Comparison of ENCODE assay signal across 1 cellular context in the genomic region with DNA sequence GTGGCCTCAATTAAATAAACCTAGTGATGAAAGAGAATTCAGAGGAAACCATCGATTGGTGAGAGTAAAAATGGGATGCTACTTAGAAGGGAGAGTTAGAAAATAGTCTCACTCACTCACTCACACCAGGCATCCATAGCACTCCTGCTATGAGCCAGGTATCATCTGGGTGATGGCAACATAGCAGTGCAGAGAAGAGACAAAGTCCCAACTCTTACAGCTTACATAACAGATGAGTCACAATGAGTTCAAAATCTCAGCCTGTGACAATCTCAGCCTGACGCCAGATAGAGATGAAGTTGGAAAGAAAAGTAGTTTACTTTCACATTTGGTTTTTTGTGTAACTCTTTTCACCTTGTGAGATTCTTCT.
TF ChIP-seq lines count a peak whose summit lies in the region.

No MANE protein-coding gene starts in this region.

TF ChIP-seq in HepG2, 621 proteins besides CTCF, POLR2A, EP300 and RAD21 (continued from another document and continues in another):
- TF ChIP-seq, protein P1, sequence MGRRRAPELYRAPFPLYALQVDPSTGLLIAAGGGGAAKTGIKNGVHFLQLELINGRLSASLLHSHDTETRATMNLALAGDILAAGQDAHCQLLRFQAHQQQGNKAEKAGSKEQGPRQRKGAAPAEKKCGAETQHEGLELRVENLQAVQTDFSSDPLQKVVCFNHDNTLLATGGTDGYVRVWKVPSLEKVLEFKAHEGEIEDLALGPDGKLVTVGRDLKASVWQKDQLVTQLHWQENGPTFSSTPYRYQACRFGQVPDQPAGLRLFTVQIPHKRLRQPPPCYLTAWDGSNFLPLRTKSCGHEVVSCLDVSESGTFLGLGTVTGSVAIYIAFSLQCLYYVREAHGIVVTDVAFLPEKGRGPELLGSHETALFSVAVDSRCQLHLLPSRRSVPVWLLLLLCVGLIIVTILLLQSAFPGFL (CRISPR knock-in tag; IDR thresholded peaks at IDR 0.05): no peak
- no peak for TF ChIP-seq KLF12 (CRISPR knock-in tag; IDR thresholded peaks at IDR 0.05; ENCODE audit: borderline replicate concordance)
- TF ChIP-seq, protein P2, sequence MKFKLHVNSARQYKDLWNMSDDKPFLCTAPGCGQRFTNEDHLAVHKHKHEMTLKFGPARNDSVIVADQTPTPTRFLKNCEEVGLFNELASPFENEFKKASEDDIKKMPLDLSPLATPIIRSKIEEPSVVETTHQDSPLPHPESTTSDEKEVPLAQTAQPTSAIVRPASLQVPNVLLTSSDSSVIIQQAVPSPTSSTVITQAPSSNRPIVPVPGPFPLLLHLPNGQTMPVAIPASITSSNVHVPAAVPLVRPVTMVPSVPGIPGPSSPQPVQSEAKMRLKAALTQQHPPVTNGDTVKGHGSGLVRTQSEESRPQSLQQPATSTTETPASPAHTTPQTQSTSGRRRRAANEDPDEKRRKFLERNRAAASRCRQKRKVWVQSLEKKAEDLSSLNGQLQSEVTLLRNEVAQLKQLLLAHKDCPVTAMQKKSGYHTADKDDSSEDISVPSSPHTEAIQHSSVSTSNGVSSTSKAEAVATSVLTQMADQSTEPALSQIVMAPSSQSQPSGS (CRISPR knock-in tag; IDR thresholded peaks at IDR 0.05): no peak
- TF ChIP-seq ZNF891 (CRISPR knock-in tag; IDR thresholded peaks at IDR 0.05): no peak
- TF ChIP-seq TEAD3 (CRISPR knock-in tag; optimal IDR thresholded peaks at IDR 0.05; ENCODE audit: borderline replicate concordance): peak; percentile 77
- no peak; the same call in 1 of the 2 replicates for TF ChIP-seq TARDBP (CRISPR knock-in tag; IDR thresholded peaks at IDR 0.05)
- TF ChIP-seq, protein P3, sequence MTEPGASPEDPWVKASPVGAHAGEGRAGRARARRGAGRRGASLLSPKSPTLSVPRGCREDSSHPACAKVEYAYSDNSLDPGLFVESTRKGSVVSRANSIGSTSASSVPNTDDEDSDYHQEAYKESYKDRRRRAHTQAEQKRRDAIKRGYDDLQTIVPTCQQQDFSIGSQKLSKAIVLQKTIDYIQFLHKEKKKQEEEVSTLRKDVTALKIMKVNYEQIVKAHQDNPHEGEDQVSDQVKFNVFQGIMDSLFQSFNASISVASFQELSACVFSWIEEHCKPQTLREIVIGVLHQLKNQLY (CRISPR knock-in tag; IDR thresholded peaks at IDR 0.05): 0 out of 2 replicates have a peak, but pooled peaks have one; percentile 39
- 0 out of 2 replicates have a peak, but pooled peaks have one; percentile 28 for TF ChIP-seq THAP11 (CRISPR knock-in tag; IDR thresholded peaks at IDR 0.05)
- TF ChIP-seq KAT8 (CRISPR knock-in tag; IDR thresholded peaks at IDR 0.05): 0 out of 2 replicates have a peak, but pooled peaks have one; percentile 17
- peak; percentile 75; the same call in 1 of the 2 replicates for TF ChIP-seq HDAC2 (CRISPR knock-in tag; IDR thresholded peaks at IDR 0.05)
- TF ChIP-seq ZNF264 (CRISPR knock-in tag; IDR thresholded peaks at IDR 0.05): no peak
- no peak for TF ChIP-seq ZNF598 (CRISPR knock-in tag; IDR thresholded peaks at IDR 0.05; ENCODE audit: borderline replicate concordance)
- TF ChIP-seq CEBPB (IDR thresholded peaks at IDR 0.05; ENCODE audit: borderline replicate concordance, low read depth, low read length): peak; percentile 63; the same call in 1 of the 2 replicates
- no peak for TF ChIP-seq NR3C1 (CRISPR knock-in tag; IDR thresholded peaks at IDR 0.05)
- TF ChIP-seq ZNF557 (CRISPR knock-in tag; IDR thresholded peaks at IDR 0.05): no peak
- TF ChIP-seq, protein P4, sequence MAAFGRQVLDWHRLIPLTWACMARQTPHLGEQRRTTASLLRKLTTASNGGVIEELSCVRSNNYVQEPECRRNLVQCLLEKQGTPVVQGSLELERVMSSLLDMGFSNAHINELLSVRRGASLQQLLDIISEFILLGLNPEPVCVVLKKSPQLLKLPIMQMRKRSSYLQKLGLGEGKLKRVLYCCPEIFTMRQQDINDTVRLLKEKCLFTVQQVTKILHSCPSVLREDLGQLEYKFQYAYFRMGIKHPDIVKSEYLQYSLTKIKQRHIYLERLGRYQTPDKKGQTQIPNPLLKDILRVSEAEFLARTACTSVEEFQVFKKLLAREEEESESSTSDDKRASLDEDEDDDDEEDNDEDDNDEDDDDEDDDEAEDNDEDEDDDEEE (CRISPR knock-in tag; IDR thresholded peaks at IDR 0.05): no peak
- TF ChIP-seq, protein P5, sequence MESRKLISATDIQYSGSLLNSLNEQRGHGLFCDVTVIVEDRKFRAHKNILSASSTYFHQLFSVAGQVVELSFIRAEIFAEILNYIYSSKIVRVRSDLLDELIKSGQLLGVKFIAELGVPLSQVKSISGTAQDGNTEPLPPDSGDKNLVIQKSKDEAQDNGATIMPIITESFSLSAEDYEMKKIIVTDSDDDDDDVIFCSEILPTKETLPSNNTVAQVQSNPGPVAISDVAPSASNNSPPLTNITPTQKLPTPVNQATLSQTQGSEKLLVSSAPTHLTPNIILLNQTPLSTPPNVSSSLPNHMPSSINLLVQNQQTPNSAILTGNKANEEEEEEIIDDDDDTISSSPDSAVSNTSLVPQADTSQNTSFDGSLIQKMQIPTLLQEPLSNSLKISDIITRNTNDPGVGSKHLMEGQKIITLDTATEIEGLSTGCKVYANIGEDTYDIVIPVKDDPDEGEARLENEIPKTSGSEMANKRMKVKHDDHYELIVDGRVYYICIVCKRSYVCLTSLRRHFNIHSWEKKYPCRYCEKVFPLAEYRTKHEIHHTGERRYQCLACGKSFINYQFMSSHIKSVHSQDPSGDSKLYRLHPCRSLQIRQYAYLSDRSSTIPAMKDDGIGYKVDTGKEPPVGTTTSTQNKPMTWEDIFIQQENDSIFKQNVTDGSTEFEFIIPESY (CRISPR knock-in tag; IDR thresholded peaks at IDR 0.05): no peak
- TF ChIP-seq, protein P6, sequence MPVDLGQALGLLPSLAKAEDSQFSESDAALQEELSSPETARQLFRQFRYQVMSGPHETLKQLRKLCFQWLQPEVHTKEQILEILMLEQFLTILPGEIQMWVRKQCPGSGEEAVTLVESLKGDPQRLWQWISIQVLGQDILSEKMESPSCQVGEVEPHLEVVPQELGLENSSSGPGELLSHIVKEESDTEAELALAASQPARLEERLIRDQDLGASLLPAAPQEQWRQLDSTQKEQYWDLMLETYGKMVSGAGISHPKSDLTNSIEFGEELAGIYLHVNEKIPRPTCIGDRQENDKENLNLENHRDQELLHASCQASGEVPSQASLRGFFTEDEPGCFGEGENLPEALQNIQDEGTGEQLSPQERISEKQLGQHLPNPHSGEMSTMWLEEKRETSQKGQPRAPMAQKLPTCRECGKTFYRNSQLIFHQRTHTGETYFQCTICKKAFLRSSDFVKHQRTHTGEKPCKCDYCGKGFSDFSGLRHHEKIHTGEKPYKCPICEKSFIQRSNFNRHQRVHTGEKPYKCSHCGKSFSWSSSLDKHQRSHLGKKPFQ (CRISPR knock-in tag; IDR thresholded peaks at IDR 0.05; ENCODE audit: insufficient replicate concordance): no peak
- no peak for TF ChIP-seq ZNF275 (CRISPR knock-in tag; IDR thresholded peaks at IDR 0.05; ENCODE audit: borderline replicate concordance)
- no peak for TF ChIP-seq FOXJ3 (CRISPR knock-in tag; IDR thresholded peaks at IDR 0.05; ENCODE audit: borderline replicate concordance)
- no peak for TF ChIP-seq PAWR (CRISPR knock-in tag; IDR thresholded peaks at IDR 0.05; ENCODE audit: borderline replicate concordance)
- no peak for TF ChIP-seq ZEB1 (IDR thresholded peaks at IDR 0.05; ENCODE audit: insufficient replicate concordance, low read depth)
- no peak for TF ChIP-seq ZMYM3 (CRISPR knock-in tag; IDR thresholded peaks at IDR 0.05)
- TF ChIP-seq E2F2 (CRISPR knock-in tag; IDR thresholded peaks at IDR 0.05; ENCODE audit: borderline replicate concordance): no peak
- no peak for TF ChIP-seq SP4 (CRISPR knock-in tag; IDR thresholded peaks at IDR 0.05)
- TF ChIP-seq, protein P7, sequence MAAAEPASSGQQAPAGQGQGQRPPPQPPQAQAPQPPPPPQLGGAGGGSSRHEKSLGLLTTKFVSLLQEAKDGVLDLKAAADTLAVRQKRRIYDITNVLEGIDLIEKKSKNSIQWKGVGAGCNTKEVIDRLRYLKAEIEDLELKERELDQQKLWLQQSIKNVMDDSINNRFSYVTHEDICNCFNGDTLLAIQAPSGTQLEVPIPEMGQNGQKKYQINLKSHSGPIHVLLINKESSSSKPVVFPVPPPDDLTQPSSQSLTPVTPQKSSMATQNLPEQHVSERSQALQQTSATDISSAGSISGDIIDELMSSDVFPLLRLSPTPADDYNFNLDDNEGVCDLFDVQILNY (CRISPR knock-in tag; conservative IDR thresholded peaks at IDR 0.05): no peak
- TF ChIP-seq, protein P8, sequence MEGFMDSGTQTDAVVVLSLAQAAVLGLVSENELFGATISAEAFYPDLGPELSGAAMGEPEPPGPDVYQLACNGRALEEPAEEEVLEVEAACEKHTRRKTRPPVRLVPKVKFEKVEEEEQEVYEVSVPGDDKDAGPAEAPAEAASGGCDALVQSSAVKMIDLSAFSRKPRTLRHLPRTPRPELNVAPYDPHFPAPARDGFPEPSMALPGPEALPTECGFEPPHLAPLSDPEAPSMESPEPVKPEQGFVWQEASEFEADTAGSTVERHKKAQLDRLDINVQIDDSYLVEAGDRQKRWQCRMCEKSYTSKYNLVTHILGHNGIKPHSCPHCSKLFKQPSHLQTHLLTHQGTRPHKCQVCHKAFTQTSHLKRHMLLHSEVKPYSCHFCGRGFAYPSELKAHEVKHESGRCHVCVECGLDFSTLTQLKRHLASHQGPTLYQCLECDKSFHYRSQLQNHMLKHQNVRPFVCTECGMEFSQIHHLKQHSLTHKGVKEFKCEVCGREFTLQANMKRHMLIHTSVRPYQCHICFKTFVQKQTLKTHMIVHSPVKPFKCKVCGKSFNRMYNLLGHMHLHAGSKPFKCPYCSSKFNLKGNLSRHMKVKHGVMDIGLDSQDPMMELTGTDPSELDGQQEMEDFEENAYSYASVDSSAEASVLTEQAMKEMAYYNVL (CRISPR knock-in tag; IDR thresholded peaks at IDR 0.05; ENCODE audit: borderline replicate concordance): no peak
- no peak for TF ChIP-seq ZNF451 (CRISPR knock-in tag; IDR thresholded peaks at IDR 0.05)
- no peak for TF ChIP-seq NFE2L1 (CRISPR knock-in tag; IDR thresholded peaks at IDR 0.05; ENCODE audit: borderline replicate concordance)
- TF ChIP-seq U2AF2 (IDR thresholded peaks at IDR 0.05; ENCODE audit: low read depth, low read length): no peak
- TF ChIP-seq, protein P9, sequence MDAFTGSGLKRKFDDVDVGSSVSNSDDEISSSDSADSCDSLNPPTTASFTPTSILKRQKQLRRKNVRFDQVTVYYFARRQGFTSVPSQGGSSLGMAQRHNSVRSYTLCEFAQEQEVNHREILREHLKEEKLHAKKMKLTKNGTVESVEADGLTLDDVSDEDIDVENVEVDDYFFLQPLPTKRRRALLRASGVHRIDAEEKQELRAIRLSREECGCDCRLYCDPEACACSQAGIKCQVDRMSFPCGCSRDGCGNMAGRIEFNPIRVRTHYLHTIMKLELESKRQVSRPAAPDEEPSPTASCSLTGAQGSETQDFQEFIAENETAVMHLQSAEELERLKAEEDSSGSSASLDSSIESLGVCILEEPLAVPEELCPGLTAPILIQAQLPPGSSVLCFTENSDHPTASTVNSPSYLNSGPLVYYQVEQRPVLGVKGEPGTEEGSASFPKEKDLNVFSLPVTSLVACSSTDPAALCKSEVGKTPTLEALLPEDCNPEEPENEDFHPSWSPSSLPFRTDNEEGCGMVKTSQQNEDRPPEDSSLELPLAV (CRISPR knock-in tag; conservative IDR thresholded peaks at IDR 0.05; ENCODE audit: low read depth): no peak
- TF ChIP-seq NR2F1 (CRISPR knock-in tag; IDR thresholded peaks at IDR 0.05): 0 out of 4 replicates have a peak, but pooled peaks of 1 of the 2 experiments have one; percentile 21
- TF ChIP-seq CREM (IDR thresholded peaks at IDR 0.05): 0 out of 2 replicates have a peak, but pooled peaks have one; percentile 5
- TF ChIP-seq CREM (CRISPR knock-in tag; IDR thresholded peaks at IDR 0.05): no peak
- TF ChIP-seq, protein P10, sequence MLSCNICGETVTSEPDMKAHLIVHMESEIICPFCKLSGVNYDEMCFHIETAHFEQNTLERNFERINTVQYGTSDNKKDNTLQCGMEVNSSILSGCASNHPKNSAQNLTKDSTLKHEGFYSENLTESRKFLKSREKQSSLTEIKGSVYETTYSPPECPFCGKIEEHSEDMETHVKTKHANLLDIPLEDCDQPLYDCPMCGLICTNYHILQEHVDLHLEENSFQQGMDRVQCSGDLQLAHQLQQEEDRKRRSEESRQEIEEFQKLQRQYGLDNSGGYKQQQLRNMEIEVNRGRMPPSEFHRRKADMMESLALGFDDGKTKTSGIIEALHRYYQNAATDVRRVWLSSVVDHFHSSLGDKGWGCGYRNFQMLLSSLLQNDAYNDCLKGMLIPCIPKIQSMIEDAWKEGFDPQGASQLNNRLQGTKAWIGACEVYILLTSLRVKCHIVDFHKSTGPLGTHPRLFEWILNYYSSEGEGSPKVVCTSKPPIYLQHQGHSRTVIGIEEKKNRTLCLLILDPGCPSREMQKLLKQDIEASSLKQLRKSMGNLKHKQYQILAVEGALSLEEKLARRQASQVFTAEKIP (CRISPR knock-in tag; IDR thresholded peaks at IDR 0.05; ENCODE audit: borderline replicate concordance): no peak
- no peak for TF ChIP-seq SCMH1 (CRISPR knock-in tag; IDR thresholded peaks at IDR 0.05; ENCODE audit: borderline replicate concordance)
- peak; percentile 54; the same call in 1 of the 2 replicates for TF ChIP-seq ZNF331 (CRISPR knock-in tag; IDR thresholded peaks at IDR 0.05)
- TF ChIP-seq STAG1 (CRISPR knock-in tag; IDR thresholded peaks at IDR 0.05): 0 out of 2 replicates have a peak, but pooled peaks have one; percentile 15
- no peak for TF ChIP-seq FOXM1 (CRISPR knock-in tag; IDR thresholded peaks at IDR 0.05)
- TF ChIP-seq ZNF431 (CRISPR knock-in tag; IDR thresholded peaks at IDR 0.05; ENCODE audit: borderline replicate concordance, low read depth): no peak
- 0 out of 2 replicates have a peak, but pooled peaks have one; percentile 23 for TF ChIP-seq DRAP1 (CRISPR knock-in tag; IDR thresholded peaks at IDR 0.05)
- no peak for TF ChIP-seq SOX6 (IDR thresholded peaks at IDR 0.05)
- TF ChIP-seq SOX6 (CRISPR knock-in tag; IDR thresholded peaks at IDR 0.05): peak; percentile 53; the same call in 1 of the 2 replicates
- TF ChIP-seq ZNF605 (CRISPR knock-in tag; IDR thresholded peaks at IDR 0.05): no peak
- TF ChIP-seq RFXANK (CRISPR knock-in tag; IDR thresholded peaks at IDR 0.05): no peak
